Comparison of ENCODE assay signal across 10 cellular contexts in genomic region chr14:61470954-61471279, GRCh38.
DNase-seq lines count a peak whose midpoint lies in the region; ATAC-seq and TF ChIP-seq lines count a peak whose summit lies in the region.
"Had no signal": no experiment of that assay in that cellular context is flagged by ENCODE, and none has a peak within 500 bp of the region (broad histone marks: within the 10 kb centered on the region; RNA-seq: fewer than 3 reads in every experiment).

No MANE protein-coding gene starts in this region.

- H3K4me1 Mint-ChIP-seq in activated CD4-positive, alpha-beta T cell treated with anti-CD3 and anti-CD28 coated beads for 36 hours: peaks cover 84% of the 10 kb centered on the region

- intact Hi-C loops in activated CD4-positive, alpha-beta T cell treated with anti-CD3 and anti-CD28 coated beads for 36 hours (cut with DNase I, micrococcal nuclease): no loop called here
- intact Hi-C loops in left lung (cut with DNase I): loop anchor here in 1 of 2 donors (10.0 kb wide), 2 partner anchors 94 to 224 kb away; partner anchors contain the start of gene HIF1A

- peaks cover 35% of the 10 kb centered on the region for H3K36me3 Mint-ChIP-seq in activated CD4-positive, alpha-beta T cell treated with anti-CD3 and anti-CD28 coated beads for 36 hours (ENCODE audit: low read depth)
- H3K36me3 Mint-ChIP-seq in activated naive CD4-positive, alpha-beta T cell treated with anti-CD3 and anti-CD28 coated beads, Interleukin-2, amount 50 U/mL, for 72 hours: peaks cover 5 to 42% of the 10 kb centered on the region in 2 donors

- H3K9me3 Mint-ChIP-seq in activated CD4-positive, alpha-beta T cell treated with anti-CD3 and anti-CD28 coated beads for 36 hours (ENCODE audit: low read depth): no peaks in the 10 kb centered on the region
- H3K9me3 Mint-ChIP-seq in activated naive CD4-positive, alpha-beta T cell treated with anti-CD3 and anti-CD28 coated beads, Interleukin-2, amount 50 U/mL, for 72 hours: peaks cover 0 to 3% of the 10 kb centered on the region in 2 donors
- H3K9me3 Mint-ChIP-seq: neural crest cell had no signal

- DNase-seq in activated CD4-positive, alpha-beta T cell treated with anti-CD3 and anti-CD28 coated beads for 36 hours: no peak
- DNase-seq in activated CD4-positive, alpha-beta T cell treated with anti-CD3 and anti-CD28 coated beads, Interleukin-2, amount 50 U/mL, for 48 hours: no peak
- DNase-seq in activated naive CD4-positive, alpha-beta T cell treated with anti-CD3 and anti-CD28 coated beads, Interleukin-2, amount 50 U/mL, for 72 hours (ENCODE audit: low spot score in 2 of 2): no peak
- DNase-seq in left lung (no peak), NCI-H2029 (lab: John Stamatoyannopoulos, UW) (no peak), DMS53 (lab: John Stamatoyannopoulos, UW) (no peak)
- DNase-seq in stimulated activated CD8-positive, alpha-beta memory T cell treated with anti-CD3 and anti-CD28 coated beads, Interleukin-4, amount 100 ng/mL, for 48 hours: no peak
- DNase-seq: effector CD8-positive, alpha-beta T cell had no signal

- no peaks in the 10 kb centered on the region for H3K27me3 Mint-ChIP-seq in activated CD4-positive, alpha-beta T cell treated with anti-CD3 and anti-CD28 coated beads for 36 hours

- CTCF ChIA-PET in activated CD4-positive, alpha-beta T cell treated with anti-CD3 and anti-CD28 coated beads for 36 hours (lab: Charles Lee): interaction anchor here (0.5 to 2.8 kb wide), 11 partner anchors 8 to 367 kb away, joined by 3 to 20 read pairs (median 4); no protein-coding TSS in a partner anchor

- no peaks in the 10 kb centered on the region for H3K27me3 ChIP-seq in left lung
- H3K27me3 ChIP-seq in subcutaneous abdominal adipose tissue (ENCODE audit: control insufficient read depth in 5 of 5, insufficient read depth in 4 of 5, low read length in 5 of 5): no peaks in the 10 kb centered on the region

- H3K4me3 ChIP-seq in left lung (no peak overlapping the region), subcutaneous abdominal adipose tissue (ENCODE audit: low read depth in 1 of 5, low read length in 5 of 5) (peak overlapping the region in 1 of 5 donors; percentile 22)

- H3K27ac Mint-ChIP-seq in activated CD4-positive, alpha-beta T cell treated with anti-CD3 and anti-CD28 coated beads for 36 hours: peak overlapping the region; percentile 94
- H3K27ac Mint-ChIP-seq in activated naive CD4-positive, alpha-beta T cell treated with anti-CD3 and anti-CD28 coated beads, Interleukin-2, amount 50 U/mL, for 72 hours: peak overlapping the region; percentile 93 to 98

- peak overlapping the region in 2 of 5 donors; percentile 15 to 50 for H3K9ac ChIP-seq in subcutaneous abdominal adipose tissue (ENCODE audit: low read length in 5 of 5)

- H3K4me1 ChIP-seq in left lung: peaks cover 7 to 98% of the 10 kb centered on the region in 2 donors
- H3K4me1 ChIP-seq in subcutaneous abdominal adipose tissue (ENCODE audit: control insufficient read depth in 5 of 5, insufficient read depth in 5 of 5, low read length in 5 of 5): peaks cover 4 to 51% (median 34%) of the 10 kb centered on the region in 5 donors

- H3K4me3 Mint-ChIP-seq in activated CD4-positive, alpha-beta T cell treated with anti-CD3 and anti-CD28 coated beads for 36 hours: peak overlapping the region; percentile 81

- H3K36me3 ChIP-seq in left lung (no peaks in the 10 kb centered on the region), subcutaneous abdominal adipose tissue (ENCODE audit: control insufficient read depth in 5 of 5, insufficient read depth in 5 of 5, low read length in 5 of 5) (peaks cover 0 to 3% (median 0%) of the 10 kb centered on the region in 5 donors)

- no peak for TF ChIP-seq CTCF in left lung (IDR thresholded peaks at IDR 0.05)

- H3K27ac ChIP-seq in left lung: peak overlapping the region; percentile 80 to 98
- H3K27ac ChIP-seq in subcutaneous abdominal adipose tissue (ENCODE audit: low read depth, low read length): peak overlapping the region; percentile 20

- no peak for ATAC-seq in activated CD4-positive, alpha-beta T cell treated with anti-CD3 and anti-CD28 coated beads for 36 hours
- ATAC-seq in activated naive CD4-positive, alpha-beta T cell treated with anti-CD3 and anti-CD28 coated beads, Interleukin-2, amount 50 U/mL, for 72 hours: no peak
- no peak for ATAC-seq in left lung

- H3K9me3 ChIP-seq in left lung (no peaks in the 10 kb centered on the region), subcutaneous abdominal adipose tissue (ENCODE audit: control insufficient read depth in 5 of 5, low read length in 5 of 5) (no peaks in the 10 kb centered on the region)

- POLR2A ChIA-PET in activated CD4-positive, alpha-beta T cell treated with anti-CD3 and anti-CD28 coated beads for 36 hours (lab: Charles Lee): interaction anchor here (0.6 kb wide), 1 partner anchor 138 kb away, joined by 3 read pairs; no protein-coding TSS in a partner anchor
